28 cellular contexts compared by ENCODE assay signal in the genomic region with DNA sequence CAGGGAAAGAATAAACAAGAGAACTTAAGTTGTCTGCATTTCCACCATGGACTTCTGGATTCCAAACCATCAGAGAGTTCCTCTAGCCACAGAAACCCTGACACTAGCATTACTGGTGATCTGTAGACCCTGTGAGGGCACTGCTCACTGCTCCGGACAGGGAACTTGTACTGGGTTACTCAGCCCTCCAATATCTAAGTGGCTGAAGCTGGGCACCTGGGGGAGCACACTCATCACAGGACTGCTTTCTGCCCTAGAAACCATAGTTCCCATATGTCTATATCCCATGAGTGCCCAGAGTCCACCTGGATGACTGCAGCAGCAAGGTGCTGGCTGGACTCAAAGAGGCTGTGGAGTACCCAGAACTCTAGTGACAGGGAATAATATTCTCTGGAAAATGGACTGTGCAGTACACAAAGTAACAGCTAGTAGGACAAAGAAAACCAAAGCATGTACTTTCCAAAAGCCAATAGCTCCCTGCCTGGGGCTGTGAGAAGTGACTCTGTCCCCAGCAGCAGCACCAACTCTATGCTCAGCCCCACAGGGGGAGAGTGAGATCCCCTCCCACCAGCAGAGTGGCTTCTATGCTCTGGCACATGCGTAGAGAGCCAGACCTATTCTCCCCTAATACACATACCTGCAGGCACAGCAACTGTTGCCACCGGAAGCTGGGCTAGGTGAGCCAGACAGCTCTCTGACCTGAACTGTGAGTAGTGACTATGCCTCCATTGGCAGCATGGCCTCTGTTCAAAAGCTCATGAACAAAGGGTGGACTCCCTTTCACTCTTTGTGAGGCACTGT.
DNase-seq lines count a peak whose midpoint lies in the region; ATAC-seq and TF ChIP-seq lines count a peak whose summit lies in the region.
"Had no signal": no experiment of that assay in that cellular context is flagged by ENCODE, and none has a peak within 500 bp of the region (broad histone marks: within the 10 kb centered on the region; RNA-seq: fewer than 3 reads in every experiment).

No MANE protein-coding gene starts in this region.

- DNase-seq in HCT116 (ENCODE audit: low read depth, low spot score) (no peak), SK-MEL-5 (ENCODE audit: low read depth, low spot score) (peak; percentile 4), iPS-NIHi7 (ENCODE audit: extremely low spot score) (peak; percentile 14), upper lobe of right lung (no peak), H7 (no peak), testis (no peak), epidermal melanocyte (ENCODE audit: insufficient read length, low spot score) (no peak)
- DNase-seq: activated CD4-positive, alpha-beta T cell treated with anti-CD3 and anti-CD28 coated beads for 4 hours; activated CD8-positive, alpha-beta memory T cell treated with anti-CD3 and anti-CD28 coated beads for 24 hours; activated naive CD4-positive, alpha-beta T cell; activated T-cell treated with anti-CD3 and anti-CD28 coated beads, Interleukin-2, amount 50 U/mL, for 4 hours; AML-193; brain microvascular endothelial cell; DMS53; effector CD8-positive, alpha-beta T cell; hippocampal formation; left ventricle myocardium superior; mucosa of descending colon; NCI-H1105 treated with DMSO at 0.1 percent for 48 hours; NCI-H2081; SIG-M5; stimulated activated CD4-positive, alpha-beta T cell treated with anti-CD3 and anti-CD28 coated beads, Interleukin-12 subunit alpha, Interleukin-12 subunit beta, amount 100 ng/mL, for 4 hours; stimulated activated CD4-positive, alpha-beta T cell treated with anti-CD3 and anti-CD28 coated beads, Interleukin-4, amount 100 ng/mL, for 24 hours; thyroid gland had no signal

- no TSS peak for BruUV-seq in HCT116 (replicated peaks; lab: Mats Ljungman, UMichigan)

- TF ChIP-seq POLR2A in HCT116 (IDR thresholded peaks at IDR 0.05; ENCODE audit: borderline replicate concordance, extremely low read depth, insufficient read depth, insufficient read length) (no peak), testis (IDR thresholded peaks at IDR 0.05) (no peak)

- H3K4me1 ChIP-seq in HCT116 (ENCODE audit: control insufficient read depth in 1 of 2, insufficient read depth in 2 of 2, low read length in 2 of 2) = no peaks in the 10 kb centered on the region
- H3K4me1 ChIP-seq in upper lobe of right lung = no peaks in the 10 kb centered on the region
- no peaks in the 10 kb centered on the region for H3K4me1 ChIP-seq in testis
- H3K4me1 ChIP-seq: HAP-1, pancreas, thyroid gland had no signal

- TF ChIP-seq CTCF in HCT116 (IDR thresholded peaks at IDR 0.05 in 2 of 3, conservative IDR thresholded peaks at IDR 0.05 in 1 of 3; ENCODE audit: borderline replicate concordance in 1 of 3, insufficient read depth in 1 of 3, low read depth in 2 of 3, low read length in 2 of 3) (0 out of 6 replicates have a peak, but pooled peaks of 2 of the 3 experiments have one; percentile 5 to 21), upper lobe of right lung (IDR thresholded peaks at IDR 0.05) (no peak), testis (IDR thresholded peaks at IDR 0.05) (no peak)

- WGBS in testis, 2 donors = 89 to 96% methylated on average over 3 of the region's 3 CpGs

- H3K4me3 ChIP-seq in HCT116 (replicated peaks in 1 of 2; ENCODE audit: low read depth in 1 of 2, low read length in 2 of 2) = no peak overlapping the region
- H3K4me3 ChIP-seq in upper lobe of right lung = no peak overlapping the region
- no peak overlapping the region for H3K4me3 ChIP-seq in H7 (ENCODE audit: insufficient read depth, low read depth, low read length)
- H3K4me3 ChIP-seq in testis = no peak overlapping the region
- H3K4me3 ChIP-seq: HAP-1, mucosa of descending colon, pancreas, thyroid gland had no signal

- no peaks in the 10 kb centered on the region for H3K9me2 ChIP-seq in HCT116 (ENCODE audit: insufficient read depth)

- H2AFZ ChIP-seq in HCT116 (ENCODE audit: low read depth, low read length, poor library complexity, severe bottlenecking) = peak overlapping the region; percentile 47

- intact Hi-C loops in HCT116 (cut with micrococcal nuclease) (no loop called here), upper lobe of right lung (cut with DNase I) (no loop called here), testis (cut with DNase I; ENCODE audit: low total_unique reads) (no loop called here)

- H3K9ac ChIP-seq in HCT116 (ENCODE audit: low read length) = no peak overlapping the region

- H3K9me3 ChIP-seq in HCT116 (ENCODE audit: control insufficient read depth in 1 of 2, insufficient read depth in 1 of 2, low read depth in 1 of 2, low read length in 2 of 2) (no peaks in the 10 kb centered on the region), upper lobe of right lung (no peaks in the 10 kb centered on the region), testis (no peaks in the 10 kb centered on the region)
- H3K9me3 ChIP-seq: HAP-1, mucosa of descending colon, pancreas, thyroid gland had no signal

- no peaks in the 10 kb centered on the region for H3K79me2 ChIP-seq in HCT116 (ENCODE audit: insufficient read depth, low read length)

- H4K20me1 ChIP-seq in HCT116 (ENCODE audit: insufficient read depth) = no peaks in the 10 kb centered on the region

- H3K27ac ChIP-seq in HCT116 (ENCODE audit: low read depth, low read length) = no peak overlapping the region
- H3K27ac ChIP-seq in upper lobe of right lung = no peak overlapping the region
- H3K27ac ChIP-seq in testis = no peak overlapping the region
- H3K27ac ChIP-seq: brain microvascular endothelial cell, pancreas, thyroid gland had no signal

- H3K4me2 ChIP-seq in HCT116 (ENCODE audit: low read length) = no peak overlapping the region

- peak; percentile 75; the same call in 1 of the 2 replicates for ATAC-seq in HCT116
- peak; percentile 22 for ATAC-seq in upper lobe of right lung
- ATAC-seq: activated T-cell treated with anti-CD3 and anti-CD28 coated beads, Interleukin-2, amount 50 U/mL, for 4 hours; esophagus mucosa; left ventricle myocardium superior; mucosa of descending colon; pancreas; right cardiac atrium had no signal

- H3K27me3 ChIP-seq in HCT116 (ENCODE audit: insufficient read depth, low read length) = no peaks in the 10 kb centered on the region
- H3K27me3 ChIP-seq in upper lobe of right lung = no peaks in the 10 kb centered on the region
- H3K27me3 ChIP-seq in H7 (ENCODE audit: control insufficient read depth, insufficient read depth, low read length) = no peaks in the 10 kb centered on the region
- no peaks in the 10 kb centered on the region for H3K27me3 ChIP-seq in testis
- H3K27me3 ChIP-seq: brain microvascular endothelial cell, pancreas, thyroid gland had no signal

- CTCF ChIA-PET in HCT116 (lab: Charles Lee) = interaction anchor here (1.4 to 1.5 kb wide), 2 partner anchors 12 to 26 kb away, joined by 3 to 4 read pairs; no protein-coding TSS in a partner anchor

- RAD21 ChIA-PET in HCT116 (lab: Charles Lee; ENCODE audit: low non-redundant PET in 1 of 2, low total read pairs in 2 of 2, uncharacterized antibody in 2 of 2, unreplicated experiment in 2 of 2) = no interaction called here

- in situ Hi-C loops in SK-MEL-5 (cut with HindIII; ENCODE audit: low pct_unique_long_range_greater_than_20kb, low sequenced_read_pairs) = no loop called here

- H3K36me3 ChIP-seq in HCT116 (ENCODE audit: control insufficient read depth in 1 of 2, insufficient read depth in 2 of 2, low read length in 2 of 2) (no peaks in the 10 kb centered on the region), upper lobe of right lung (no peaks in the 10 kb centered on the region), H7 (replicated peaks; ENCODE audit: control insufficient read depth, insufficient read depth, low read length) (no peaks in the 10 kb centered on the region), testis (ENCODE audit: low read depth, missing control alignments) (no peaks in the 10 kb centered on the region)
- H3K36me3 ChIP-seq: brain microvascular endothelial cell, HAP-1, pancreas, thyroid gland had no signal

- no peak for TF ChIP-seq RAD21 in HCT116 (IDR thresholded peaks at IDR 0.05; ENCODE audit: low read depth)

- POLR2A ChIA-PET in HCT116 (lab: Charles Lee) = no interaction called here

TF ChIP-seq in HCT116, 20 proteins besides CTCF, POLR2A, EP300 and RAD21 (continues in another document):
- no peak for TF ChIP-seq CBX3 (IDR thresholded peaks at IDR 0.05; ENCODE audit: low read depth)
- no peak for TF ChIP-seq CEBPB (IDR thresholded peaks at IDR 0.05; ENCODE audit: low read depth)
- no peak for TF ChIP-seq ELF1 (IDR thresholded peaks at IDR 0.05; ENCODE audit: borderline replicate concordance, low read depth)
- TF ChIP-seq YY1 (IDR thresholded peaks at IDR 0.05; ENCODE audit: extremely low read depth, insufficient replicate concordance, low read depth, low read length) = no peak
- no peak for TF ChIP-seq JUND (IDR thresholded peaks at IDR 0.05)
- no peak for TF ChIP-seq SP1 (IDR thresholded peaks at IDR 0.05; ENCODE audit: low read depth)
- no peak for TF ChIP-seq POLR2AphosphoS5 (IDR thresholded peaks at IDR 0.05; ENCODE audit: low read depth, low read length)
- no peak for TF ChIP-seq SIN3A (IDR thresholded peaks at IDR 0.05; ENCODE audit: low read depth)
- TF ChIP-seq, protein P1, sequence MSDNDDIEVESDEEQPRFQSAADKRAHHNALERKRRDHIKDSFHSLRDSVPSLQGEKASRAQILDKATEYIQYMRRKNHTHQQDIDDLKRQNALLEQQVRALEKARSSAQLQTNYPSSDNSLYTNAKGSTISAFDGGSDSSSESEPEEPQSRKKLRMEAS (IDR thresholded peaks at IDR 0.05) = no peak
- TF ChIP-seq ATF3 (IDR thresholded peaks at IDR 0.05) = no peak
- TF ChIP-seq ZBTB33 (IDR thresholded peaks at IDR 0.05; ENCODE audit: extremely low read depth, insufficient replicate concordance, low read length) = no peak
- TF ChIP-seq ZFX (IDR thresholded peaks at IDR 0.05) = no peak

Comparison
In these comparisons a context has a peak if more than half of its experiments do, and no peak if none do; other contexts are left out.
1. DNase-seq: peak in SK-MEL-5 (single experiment) and iPS-NIHi7 (single experiment); none in HCT116 (single experiment), upper lobe of right lung (single experiment), H7 (single experiment), testis (single experiment) and epidermal melanocyte (single experiment).
2. CTCF ChIP-seq: peak in HCT116 (2 of 3); none in upper lobe of right lung (single experiment) and testis (0 of 3).